Comparison of ENCODE assay signal across 15 cellular contexts in the genomic region with DNA sequence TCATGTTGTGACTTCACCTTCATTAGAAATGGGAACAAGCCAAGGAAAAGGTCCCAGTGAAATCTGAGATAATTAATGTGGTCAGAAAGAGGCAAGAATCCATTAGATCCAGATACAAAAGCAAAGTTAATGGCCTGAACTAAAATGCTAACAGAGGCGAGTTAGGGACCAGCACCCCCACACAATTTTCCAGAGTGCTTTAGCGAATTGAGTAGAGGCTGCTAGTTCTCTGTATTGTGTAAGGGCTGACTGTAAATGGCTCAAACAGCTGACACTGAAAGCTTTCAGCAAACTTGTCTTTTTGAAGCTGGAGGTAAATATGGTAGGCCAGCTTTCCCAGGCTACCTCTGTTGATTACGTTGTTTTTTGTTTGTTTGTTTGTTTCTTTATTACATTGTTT.
"Had no signal": no experiment of that assay in that cellular context is flagged by ENCODE, and none has a peak within 500 bp of the region (broad histone marks: within the 10 kb centered on the region; RNA-seq: fewer than 3 reads in every experiment).

No MANE protein-coding gene starts in this region.

- H3K27ac Mint-ChIP-seq: activated naive CD4-positive, alpha-beta T cell treated with anti-CD3 and anti-CD28 coated beads, Interleukin-2, amount 50 U/mL, for 72 hours had no signal

- DNase-seq: activated CD4-positive, alpha-beta T cell treated with anti-CD3 and anti-CD28 coated beads, Interleukin-2, amount 50 U/mL, for 4 hours; activated CD4-positive, CD25-positive, alpha-beta regulatory T cell treated with anti-CD3 and anti-CD28 coated beads, Interleukin-2, amount 50 U/mL, for 72 hours; activated effector memory CD4-positive, alpha-beta T cell treated with anti-CD3 and anti-CD28 coated beads, Interleukin-2, amount 50 U/mL, for 16 hours; activated T-cell treated with anti-CD3 and anti-CD28 coated beads, Interleukin-2, amount 50 U/mL, for 1 hour; amygdala; foreskin melanocyte; head of caudate nucleus; kidney; T-helper 9 cell had no signal

- H3K4me2 ChIP-seq: smooth muscle cell had no signal

- H3K9me3 ChIP-seq: neutrophil, right atrium auricular region, tibial artery, vagina had no signal

- H3K36me3 Mint-ChIP-seq: activated naive CD4-positive, alpha-beta T cell treated with anti-CD3 and anti-CD28 coated beads, Interleukin-2, amount 50 U/mL, for 72 hours had no signal

- H3K27me3 ChIP-seq: neutrophil, right atrium auricular region, tibial artery, vagina had no signal

- H3K27ac ChIP-seq: neutrophil, right atrium auricular region, tibial artery, vagina had no signal

- FAIRE-seq: kidney had no signal

- H3K36me3 ChIP-seq: neutrophil, right atrium auricular region, tibial artery, vagina had no signal

- ATAC-seq: activated naive CD4-positive, alpha-beta T cell treated with anti-CD3 and anti-CD28 coated beads, Interleukin-2, amount 50 U/mL, for 72 hours had no signal

- H3K4me3 ChIP-seq: right atrium auricular region, smooth muscle cell, tibial artery, vagina had no signal

- H3K9me3 Mint-ChIP-seq: activated naive CD4-positive, alpha-beta T cell treated with anti-CD3 and anti-CD28 coated beads, Interleukin-2, amount 50 U/mL, for 72 hours had no signal
